22 cellular contexts compared by ENCODE assay signal in genomic region chr7:2493205-2493604, GRCh38. TPM values are rescaled to one million over a fixed set of nuclear protein-coding genes. Genes with fewer than 3 reads are reported as not detected.
"Had no signal": no experiment of that assay in that cellular context is flagged by ENCODE, and none has a peak within 500 bp of the region (broad histone marks: within the 10 kb centered on the region; RNA-seq: fewer than 3 reads in every experiment).

No MANE protein-coding gene starts in this region.

- H3K36me3 ChIP-seq: gastrocnemius medialis, heart left ventricle had no signal

- H3K4me3 Mint-ChIP-seq: activated CD4-positive, alpha-beta memory T cell treated with anti-CD3 and anti-CD28 coated beads, Interleukin-2, amount 10 ng/mL, durations not matched to agents 7 days and 5 days; activated naive CD8-positive, alpha-beta T cell; dendritic cell treated with granulocyte-macrophage colony-stimulating factor and Interleukin-4, amounts not matched to agents 40 ng/mL and 50 ng/mL, for 4 days; immature natural killer cell; stimulated activated naive CD8-positive, alpha-beta T cell treated with anti-CD3 and anti-CD28 coated beads, Interleukin-15, Interleukin-2, amounts not matched to agents 100 ng/mL and 50 ng/mL, for 24 hours; type B pancreatic cell had no signal

- H3K27ac Mint-ChIP-seq: activated CD4-positive, alpha-beta memory T cell treated with anti-CD3 and anti-CD28 coated beads, Interleukin-2, amount 10 ng/mL, durations not matched to agents 7 days and 5 days; activated naive CD8-positive, alpha-beta T cell; dendritic cell treated with granulocyte-macrophage colony-stimulating factor and Interleukin-4, amounts not matched to agents 40 ng/mL and 50 ng/mL, for 4 days; stimulated activated naive CD8-positive, alpha-beta T cell treated with anti-CD3 and anti-CD28 coated beads, Interleukin-15, Interleukin-2, amounts not matched to agents 100 ng/mL and 50 ng/mL, for 24 hours; type B pancreatic cell had no signal

- H3K9me3 Mint-ChIP-seq: activated CD4-positive, alpha-beta memory T cell treated with anti-CD3 and anti-CD28 coated beads, Interleukin-2, amount 10 ng/mL, durations not matched to agents 7 days and 5 days; immature natural killer cell; type B pancreatic cell had no signal

- DNase-seq: activated CD4-positive, alpha-beta memory T cell treated with anti-CD3 and anti-CD28 coated beads, Interleukin-2, amount 10 ng/mL, durations not matched to agents 7 days and 5 days; activated CD4-positive, alpha-beta T cell treated with anti-CD3 and anti-CD28 coated beads for 4 hours; activated gamma-delta T cell treated with Interleukin-2 at 50 U/mL for 16 hours; activated T-cell treated with anti-CD3 and anti-CD28 coated beads, Interleukin-2, amount 50 U/mL, for 48 hours; amygdala; effector memory CD4-positive, alpha-beta T cell; gastrocnemius medialis; heart left ventricle; immature natural killer cell; midbrain; retina; T-helper 2 cell had no signal

- ATAC-seq: gastrocnemius medialis had no signal

- H3K36me3 Mint-ChIP-seq: activated naive CD8-positive, alpha-beta T cell; type B pancreatic cell had no signal

- H3K27me3 Mint-ChIP-seq: activated naive CD8-positive, alpha-beta T cell; stimulated activated naive CD8-positive, alpha-beta T cell treated with anti-CD3 and anti-CD28 coated beads, Interleukin-15, Interleukin-2, amounts not matched to agents 100 ng/mL and 50 ng/mL, for 24 hours; type B pancreatic cell had no signal

- H3K9me3 ChIP-seq: gastrocnemius medialis, heart left ventricle had no signal

- H3K27ac ChIP-seq: epithelial cell of prostate, gastrocnemius medialis, skin epidermis had no signal

- H3K4me1 Mint-ChIP-seq: activated CD4-positive, alpha-beta memory T cell treated with anti-CD3 and anti-CD28 coated beads, Interleukin-2, amount 10 ng/mL, durations not matched to agents 7 days and 5 days had no signal

- H3K4me3 ChIP-seq: gastrocnemius medialis, heart left ventricle, skin epidermis had no signal

RNA-seq across cellular contexts. Expression of gene GRIFIN, which starts 17.0 kb away (rescaled TPM):
- total RNA-seq: activated CD4-positive, alpha-beta memory T cell treated with anti-CD3 and anti-CD28 coated beads, Interleukin-2, amount 10 ng/mL, durations not matched to agents 7 days and 5 days; cerebellum; gastrocnemius medialis; heart left ventricle; lung microvascular endothelial cell; myocyte; temporal lobe had no signal
- polyA plus RNA-seq: heart left ventricle, immature natural killer cell had no signal
